Comparison of ENCODE assay signal across 2 cellular contexts in the genomic region with DNA sequence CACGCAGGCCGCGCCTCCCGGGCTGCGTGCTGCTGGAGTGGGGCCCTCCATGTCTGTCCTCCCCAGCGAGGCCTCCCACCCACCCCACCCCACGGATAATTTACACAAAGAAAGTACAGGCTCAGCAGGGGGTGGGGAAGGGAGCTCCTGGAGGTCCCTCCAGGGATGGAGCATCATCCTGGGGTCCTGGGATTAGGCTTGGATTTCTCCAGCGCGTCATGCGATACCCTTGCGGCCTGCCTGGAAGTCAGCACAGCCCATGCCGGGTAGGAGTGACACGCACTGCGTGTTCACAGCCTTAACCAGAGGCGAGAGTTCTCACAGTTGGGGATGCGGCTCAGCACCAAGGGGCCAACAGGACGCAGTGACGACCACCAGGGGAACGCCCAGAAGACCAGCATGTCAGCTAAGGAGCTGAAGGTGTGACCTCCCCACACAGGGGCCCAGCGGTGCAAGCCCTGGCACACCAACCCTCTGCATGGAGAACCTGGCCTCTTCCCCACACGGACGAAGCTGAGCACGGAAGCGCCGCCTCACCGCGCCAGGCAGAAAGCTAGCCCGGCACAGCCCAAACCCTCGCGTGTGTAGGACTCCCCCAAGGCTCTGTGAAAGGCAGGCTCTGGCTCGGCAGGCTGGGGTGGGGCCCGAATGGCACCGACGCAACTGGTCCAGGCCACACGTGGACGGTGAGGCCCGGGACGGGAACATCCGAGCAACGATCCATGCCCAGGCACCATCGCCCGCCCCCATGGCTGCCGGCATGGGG.
TF ChIP-seq lines count a peak whose summit lies in the region.

No MANE protein-coding gene starts in this region.

TF ChIP-seq in HEK293, 187 proteins besides CTCF, POLR2A, EP300 and RAD21:
- TF ChIP-seq GLIS1 (tag by site-specific recombination; IDR thresholded peaks at IDR 0.05) (peak; percentile 76), PRDM1 (tag by site-specific recombination; IDR thresholded peaks at IDR 0.05) (no peak), KLF7 (tag by site-specific recombination; IDR thresholded peaks at IDR 0.05; ENCODE audit: borderline replicate concordance) (no peak), ZNF654 (tag by site-specific recombination; IDR thresholded peaks at IDR 0.05; ENCODE audit: low read depth) (no peak), ZNF335 (tag by site-specific recombination; conservative IDR thresholded peaks at IDR 0.05) (no peak), ZNF121 (tag by site-specific recombination; IDR thresholded peaks at IDR 0.05) (no peak), SETDB1 (IDR thresholded peaks at IDR 0.05; ENCODE audit: insufficient read length, low read length) (no peak), ZNF341 (tag by site-specific recombination; IDR thresholded peaks at IDR 0.05; ENCODE audit: low read depth) (no peak)

TF ChIP-seq in H1, 55 proteins besides CTCF, POLR2A, EP300 and RAD21:
- TF ChIP-seq TEAD4 (IDR thresholded peaks at IDR 0.05; ENCODE audit: low read depth, low read length) (no peak), JUN (IDR thresholded peaks at IDR 0.05; ENCODE audit: low read depth, low read length) (no peak), CEBPB (IDR thresholded peaks at IDR 0.05; ENCODE audit: low read depth, low read length) (no peak), TAF1 (IDR thresholded peaks at IDR 0.05; ENCODE audit: low read depth, low read length) (no peak), GTF2F1 (IDR thresholded peaks at IDR 0.05; ENCODE audit: borderline replicate concordance, low read depth, low read length) (no peak), E2F6 (IDR thresholded peaks at IDR 0.05) (no peak), MAFK (IDR thresholded peaks at IDR 0.05; ENCODE audit: low read depth, low read length) (no peak), EZH2 (IDR thresholded peaks at IDR 0.05; ENCODE audit: low read depth, low read length, severe bottlenecking) (no peak), SIRT6 (IDR thresholded peaks at IDR 0.05; ENCODE audit: low read length) (no peak), TAF7 (optimal IDR thresholded peaks at IDR 0.05; ENCODE audit: borderline replicate concordance, low read depth, low read length) (no peak)
